ENCODE assay signal across 22 cellular contexts in genomic region chr2:7440985-7441384, GRCh38.
DNase-seq lines count a peak whose midpoint lies in the region; ATAC-seq lines count a peak whose summit lies in the region.
"Had no signal": no experiment of that assay in that cellular context is flagged by ENCODE, and none has a peak within 500 bp of the region (broad histone marks: within the 10 kb centered on the region; RNA-seq: fewer than 3 reads in every experiment).

No MANE protein-coding gene starts in this region.

- H3K4me1 Mint-ChIP-seq in activated CD4-positive, alpha-beta T cell treated with anti-CD3 and anti-CD28 coated beads for 36 hours, result peaks cover 80% of the 10 kb centered on the region
- peaks cover 44% of the 10 kb centered on the region for H3K4me1 Mint-ChIP-seq in activated CD4-positive, alpha-beta T cell treated with anti-CD3 and anti-CD28 coated beads, Interleukin-2, amount 10 ng/mL, durations not matched to agents 7 days and 5 days
- H3K4me1 Mint-ChIP-seq in activated T-cell treated with anti-CD3 and anti-CD28 coated beads, Interleukin-2, amount 50 U/mL, for 72 hours (ENCODE audit: low read depth), result peaks cover 98% of the 10 kb centered on the region
- H3K4me1 Mint-ChIP-seq in effector memory CD8-positive, alpha-beta T cell (ENCODE audit: low read depth in 2 of 2), result peaks cover 36 to 68% of the 10 kb centered on the region in 2 donors
- H3K4me1 Mint-ChIP-seq: B cell had no signal

- no peak for ATAC-seq in activated CD4-positive, alpha-beta T cell treated with anti-CD3 and anti-CD28 coated beads for 36 hours
- no peak for ATAC-seq in activated T-cell treated with anti-CD3 and anti-CD28 coated beads, Interleukin-2, amount 50 U/mL, for 72 hours (replicated peaks in 1 of 2)
- ATAC-seq in effector memory CD8-positive, alpha-beta T cell (replicated peaks), result peak; percentile 72
- no peak for ATAC-seq in HG02623 (IDR thresholded peaks at IDR 0.05; ENCODE audit: unreplicated experiment)

- no peak for DNase-seq in activated CD4-positive, alpha-beta T cell treated with anti-CD3 and anti-CD28 coated beads for 36 hours
- DNase-seq in activated CD4-positive, alpha-beta T cell treated with anti-CD3 and anti-CD28 coated beads, Interleukin-2, amount 10 ng/mL, durations not matched to agents 7 days and 5 days, result no peak
- no peak for DNase-seq in activated T-cell treated with anti-CD3 and anti-CD28 coated beads, Interleukin-2, amount 50 U/mL, for 72 hours
- DNase-seq in activated T-cell treated with anti-CD3 and anti-CD28 coated beads for 4 hours (no peak), NCI-H510A (lab: John Stamatoyannopoulos, UW) (no peak), NCI-H446 (lab: John Stamatoyannopoulos, UW) (no peak)
- DNase-seq in effector memory CD8-positive, alpha-beta T cell, result no peak
- DNase-seq: Calu3, DMS153, DND-41, H7, NCI-H1092, NCI-H1417 treated with DMSO at 0.1 percent for 48 hours, NCI-H187, NCI-H2081 treated with DMSO at 0.1 percent for 48 hours, NCI-H2171 treated with DMSO at 0.1 percent for 48 hours, NCI-H345, NCI-H524 treated with DMSO at 0.1 percent for 48 hours, NCI-H774, SIG-M5 had no signal

- POLR2A ChIA-PET in activated CD4-positive, alpha-beta T cell treated with anti-CD3 and anti-CD28 coated beads for 36 hours (lab: Charles Lee), result no interaction called here
- POLR2A ChIA-PET in activated CD4-positive, alpha-beta T cell treated with anti-CD3 and anti-CD28 coated beads, Interleukin-2, amount 10 ng/mL, durations not matched to agents 7 days and 5 days (lab: Charles Lee), result no interaction called here

- no peak overlapping the region for H3K4me3 Mint-ChIP-seq in activated CD4-positive, alpha-beta T cell treated with anti-CD3 and anti-CD28 coated beads for 36 hours
- H3K4me3 Mint-ChIP-seq in activated CD4-positive, alpha-beta T cell treated with anti-CD3 and anti-CD28 coated beads, Interleukin-2, amount 10 ng/mL, durations not matched to agents 7 days and 5 days, result no peak overlapping the region
- peak overlapping the region; percentile 12 to 31 for H3K4me3 Mint-ChIP-seq in activated T-cell treated with anti-CD3 and anti-CD28 coated beads, Interleukin-2, amount 50 U/mL, for 72 hours
- peak overlapping the region in 1 of 2 donors; percentile 5 for H3K4me3 Mint-ChIP-seq in effector memory CD8-positive, alpha-beta T cell
- H3K4me3 Mint-ChIP-seq: B cell had no signal

- H3K27ac Mint-ChIP-seq in activated CD4-positive, alpha-beta T cell treated with anti-CD3 and anti-CD28 coated beads for 36 hours, result peak overlapping the region; percentile 76
- no peak overlapping the region for H3K27ac Mint-ChIP-seq in activated CD4-positive, alpha-beta T cell treated with anti-CD3 and anti-CD28 coated beads, Interleukin-2, amount 10 ng/mL, durations not matched to agents 7 days and 5 days
- peak overlapping the region; percentile 78 for H3K27ac Mint-ChIP-seq in activated T-cell treated with anti-CD3 and anti-CD28 coated beads, Interleukin-2, amount 50 U/mL, for 72 hours
- peak overlapping the region in 1 of 2 donors; percentile 81 for H3K27ac Mint-ChIP-seq in effector memory CD8-positive, alpha-beta T cell
- H3K27ac Mint-ChIP-seq: B cell had no signal

- CTCF ChIA-PET in activated CD4-positive, alpha-beta T cell treated with anti-CD3 and anti-CD28 coated beads for 36 hours (lab: Charles Lee), result interaction anchor here (1.0 kb wide), 1 partner anchor 320 kb away, joined by 4 read pairs; no protein-coding TSS in a partner anchor
- CTCF ChIA-PET in activated CD4-positive, alpha-beta T cell treated with anti-CD3 and anti-CD28 coated beads, Interleukin-2, amount 10 ng/mL, durations not matched to agents 7 days and 5 days (lab: Charles Lee), result interaction anchor here (1.1 to 1.2 kb wide), 2 partner anchors 13 to 227 kb away, joined by 3 read pairs; no protein-coding TSS in a partner anchor

- H3K27me3 Mint-ChIP-seq in activated CD4-positive, alpha-beta T cell treated with anti-CD3 and anti-CD28 coated beads for 36 hours, result peaks cover 1% of the 10 kb centered on the region
- H3K27me3 Mint-ChIP-seq in activated CD4-positive, alpha-beta T cell treated with anti-CD3 and anti-CD28 coated beads, Interleukin-2, amount 10 ng/mL, durations not matched to agents 7 days and 5 days, result no peaks in the 10 kb centered on the region
- no peaks in the 10 kb centered on the region for H3K27me3 Mint-ChIP-seq in activated T-cell treated with anti-CD3 and anti-CD28 coated beads, Interleukin-2, amount 50 U/mL, for 72 hours (ENCODE audit: low read depth)
- H3K27me3 Mint-ChIP-seq in effector memory CD8-positive, alpha-beta T cell, result no peaks in the 10 kb centered on the region

- H3K9me3 Mint-ChIP-seq in activated CD4-positive, alpha-beta T cell treated with anti-CD3 and anti-CD28 coated beads for 36 hours (ENCODE audit: low read depth), result peaks cover 24% of the 10 kb centered on the region
- H3K9me3 Mint-ChIP-seq in activated CD4-positive, alpha-beta T cell treated with anti-CD3 and anti-CD28 coated beads, Interleukin-2, amount 10 ng/mL, durations not matched to agents 7 days and 5 days, result peaks cover 32% of the 10 kb centered on the region
- H3K9me3 Mint-ChIP-seq in activated T-cell treated with anti-CD3 and anti-CD28 coated beads, Interleukin-2, amount 50 U/mL, for 72 hours, result peaks cover 16 to 19% of the 10 kb centered on the region in 2 donors
- peaks cover 0 to 3% of the 10 kb centered on the region in 2 donors for H3K9me3 Mint-ChIP-seq in effector memory CD8-positive, alpha-beta T cell

- intact Hi-C loops in activated CD4-positive, alpha-beta T cell treated with anti-CD3 and anti-CD28 coated beads for 36 hours (cut with DNase I, micrococcal nuclease), result no loop called here

- H3K36me3 Mint-ChIP-seq in activated CD4-positive, alpha-beta T cell treated with anti-CD3 and anti-CD28 coated beads for 36 hours (ENCODE audit: low read depth), result peaks cover 46% of the 10 kb centered on the region
- H3K36me3 Mint-ChIP-seq in activated CD4-positive, alpha-beta T cell treated with anti-CD3 and anti-CD28 coated beads, Interleukin-2, amount 10 ng/mL, durations not matched to agents 7 days and 5 days (ENCODE audit: low read depth), result peaks cover 33% of the 10 kb centered on the region
- peaks cover 34 to 63% of the 10 kb centered on the region in 2 donors for H3K36me3 Mint-ChIP-seq in activated T-cell treated with anti-CD3 and anti-CD28 coated beads, Interleukin-2, amount 50 U/mL, for 72 hours (ENCODE audit: insufficient read depth in 2 of 2)
- peaks cover 5% of the 10 kb centered on the region for H3K36me3 Mint-ChIP-seq in effector memory CD8-positive, alpha-beta T cell (ENCODE audit: insufficient read depth)

Comparison
In these comparisons a context has a peak if more than half of its experiments do, and no peak if none do; other contexts are left out.
1. H3K4me3 Mint-ChIP-seq: peak in activated T-cell treated with anti-CD3 and anti-CD28 coated beads, Interleukin-2, amount 50 U/mL, for 72 hours (2 of 2); none in activated CD4-positive, alpha-beta T cell treated with anti-CD3 and anti-CD28 coated beads for 36 hours (single experiment) and activated CD4-positive, alpha-beta T cell treated with anti-CD3 and anti-CD28 coated beads, Interleukin-2, amount 10 ng/mL, durations not matched to agents 7 days and 5 days (single experiment).